In the genomic region with DNA sequence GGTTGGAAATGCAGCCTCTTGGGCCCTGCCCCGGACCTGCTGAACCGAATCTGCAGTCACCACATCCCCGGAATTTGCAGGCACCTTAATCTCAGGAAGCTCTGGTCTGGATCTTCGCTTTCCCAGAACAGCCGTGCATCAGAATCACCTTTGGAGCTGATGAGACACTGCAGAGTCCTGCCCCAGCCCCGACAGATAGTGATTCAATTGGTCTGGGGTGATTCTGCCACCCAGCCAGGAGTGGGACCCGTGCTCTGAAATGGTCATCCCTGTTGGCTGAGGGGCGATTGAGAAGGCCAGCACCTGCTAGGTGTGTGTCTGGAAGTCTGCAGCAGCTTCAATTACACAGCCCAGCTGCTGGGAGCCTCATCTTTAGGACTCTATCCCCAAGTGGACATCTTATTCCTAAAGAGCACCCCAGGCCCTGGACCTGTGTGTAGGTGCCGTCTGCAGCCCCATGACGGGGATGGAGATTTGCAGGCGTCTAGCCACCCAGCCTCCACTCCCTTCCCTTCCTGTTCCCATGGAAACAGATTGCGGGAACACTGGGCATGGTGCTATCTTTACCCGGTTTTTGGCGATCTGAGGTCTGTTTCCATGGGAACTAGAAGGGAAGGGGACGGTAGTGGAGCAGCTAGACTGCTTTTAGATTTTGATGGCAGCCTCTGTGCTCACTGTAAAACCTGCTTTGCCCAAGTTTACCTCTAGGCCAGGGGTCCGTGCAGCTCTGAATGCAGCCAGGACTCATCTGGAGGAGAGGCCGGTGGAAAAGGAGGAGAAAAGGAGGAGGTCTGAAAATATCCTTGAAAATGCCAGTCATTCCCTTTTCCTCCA, we compare ENCODE assay signal across 9 cellular contexts.
DNase-seq lines count a peak whose midpoint lies in the region; ATAC-seq and TF ChIP-seq lines count a peak whose summit lies in the region.
"Had no signal": no experiment of that assay in that cellular context is flagged by ENCODE, and none has a peak within 500 bp of the region (broad histone marks: within the 10 kb centered on the region; RNA-seq: fewer than 3 reads in every experiment).

No MANE protein-coding gene starts in this region.

- H3K4me1 ChIP-seq in left ventricle myocardium inferior (peaks cover 56% of the 10 kb centered on the region), suprapubic skin (peaks cover 34% of the 10 kb centered on the region)

- no peak for TF ChIP-seq EP300 in suprapubic skin (IDR thresholded peaks at IDR 0.05)

- no peaks in the 10 kb centered on the region for H3K9me3 ChIP-seq in T-helper 17 cell (ENCODE audit: control insufficient read depth, low read length, poor library complexity, severe bottlenecking)
- H3K9me3 ChIP-seq in left ventricle myocardium inferior (replicated peaks) = no peaks in the 10 kb centered on the region
- no peaks in the 10 kb centered on the region for H3K9me3 ChIP-seq in suprapubic skin

- H3K27ac ChIP-seq in left ventricle myocardium inferior (replicated peaks) (peak overlapping the region; percentile 49), suprapubic skin (peak overlapping the region; percentile 67)
- H3K27ac ChIP-seq: C4-2B had no signal

- intact Hi-C loops in left ventricle myocardium inferior (cut with micrococcal nuclease) = no loop called here

- peak overlapping the region; percentile 98 for H3K27ac Mint-ChIP-seq in activated T-cell treated with anti-CD3 and anti-CD28 coated beads, Interleukin-2, amount 50 U/mL, for 24 hours
- peak overlapping the region; percentile 100 for H3K27ac Mint-ChIP-seq in T-helper 17 cell

- peak; percentile 20 for ATAC-seq in T-helper 17 cell
- ATAC-seq in HG02798 (IDR thresholded peaks at IDR 0.05; ENCODE audit: poor library complexity, unreplicated experiment) = no peak
- no peak for ATAC-seq in GM19035 (IDR thresholded peaks at IDR 0.05; ENCODE audit: unreplicated experiment)

- TF ChIP-seq CTCF in left ventricle myocardium inferior (IDR thresholded peaks at IDR 0.05; ENCODE audit: borderline replicate concordance) (no peak), suprapubic skin (IDR thresholded peaks at IDR 0.05) (no peak)

- no peak for TF ChIP-seq POLR2A in suprapubic skin (IDR thresholded peaks at IDR 0.05)

- no peaks in the 10 kb centered on the region for H3K9me3 Mint-ChIP-seq in activated T-cell treated with anti-CD3 and anti-CD28 coated beads, Interleukin-2, amount 50 U/mL, for 24 hours

- H3K4me3 ChIP-seq in left ventricle myocardium inferior = no peak overlapping the region
- no peak overlapping the region for H3K4me3 ChIP-seq in suprapubic skin

- no peaks in the 10 kb centered on the region for H3K27me3 Mint-ChIP-seq in activated T-cell treated with anti-CD3 and anti-CD28 coated beads, Interleukin-2, amount 50 U/mL, for 24 hours
- no peaks in the 10 kb centered on the region for H3K27me3 Mint-ChIP-seq in T-helper 17 cell

- H3K4me3 Mint-ChIP-seq in activated T-cell treated with anti-CD3 and anti-CD28 coated beads, Interleukin-2, amount 50 U/mL, for 24 hours = peak overlapping the region; percentile 75
- H3K4me3 Mint-ChIP-seq in T-helper 17 cell = peak overlapping the region; percentile 82

- peak; percentile 40 for DNase-seq in activated T-cell treated with anti-CD3 and anti-CD28 coated beads, Interleukin-2, amount 50 U/mL, for 24 hours
- no peak for DNase-seq in activated T-cell treated with anti-CD3 and anti-CD28 coated beads, Interleukin-2, amount 50 U/mL, for 1 hour
- DNase-seq in T-helper 17 cell (no peak), left ventricle myocardium inferior (no peak), suprapubic skin (ENCODE audit: low spot score in 2 of 2) (peak in 1 of 2 donors; percentile 40), NCI-H2081 (lab: John Stamatoyannopoulos, UW) (no peak)

- peaks cover 92% of the 10 kb centered on the region for H3K4me1 Mint-ChIP-seq in activated T-cell treated with anti-CD3 and anti-CD28 coated beads, Interleukin-2, amount 50 U/mL, for 24 hours (ENCODE audit: low read depth)
- peaks cover 57% of the 10 kb centered on the region for H3K4me1 Mint-ChIP-seq in T-helper 17 cell

- H3K36me3 Mint-ChIP-seq in activated T-cell treated with anti-CD3 and anti-CD28 coated beads, Interleukin-2, amount 50 U/mL, for 24 hours (ENCODE audit: low read depth) = no peaks in the 10 kb centered on the region
- H3K36me3 Mint-ChIP-seq in T-helper 17 cell (ENCODE audit: low read depth) = no peaks in the 10 kb centered on the region

- no peaks in the 10 kb centered on the region for H3K36me3 ChIP-seq in left ventricle myocardium inferior
- H3K36me3 ChIP-seq in suprapubic skin = no peaks in the 10 kb centered on the region

- 63% methylated on average over 12 of the region's 17 CpGs for whole genome bisulfite sequencing in suprapubic skin

- H3K27me3 ChIP-seq in left ventricle myocardium inferior (ENCODE audit: low read depth) (no peaks in the 10 kb centered on the region), suprapubic skin (no peaks in the 10 kb centered on the region)
